In genomic region chr4:181967401-181967800, GRCh38 we compare ENCODE assay signal across 27 cellular contexts.
"Had no signal": no experiment of that assay in that cellular context is flagged by ENCODE, and none has a peak within 500 bp of the region (broad histone marks: within the 10 kb centered on the region; RNA-seq: fewer than 3 reads in every experiment).

No MANE protein-coding gene starts in this region.

- H3K4me3 ChIP-seq: colonic mucosa, esophagus muscularis mucosa, gastroesophageal sphincter, heart left ventricle, hepatocyte, pancreas, right lobe of liver, suprapubic skin, transverse colon, upper lobe of right lung, uterus had no signal

- DNase-seq: colonic mucosa; dermis blood vessel endothelial cell; effector memory CD4-positive, alpha-beta T cell; foreskin keratinocyte; heart left ventricle; kidney; mesendoderm; natural killer cell; occipital lobe; pancreas; retina; right lobe of liver; small intestine; stimulated activated CD4-positive, alpha-beta T cell treated with anti-CD3 and anti-CD28 coated beads, Interleukin-12 subunit alpha, Interleukin-12 subunit beta, amount 100 ng/mL, for 4 hours; stimulated activated CD4-positive, alpha-beta T cell treated with anti-CD3 and anti-CD28 coated beads, Interleukin-1b, Interleukin-23, amount 100 ng/mL, for 48 hours; stimulated activated CD4-positive, alpha-beta T cell treated with anti-CD3 and anti-CD28 coated beads, Interleukin-4, amount 100 ng/mL, for 1 hour; stimulated activated CD8-positive, alpha-beta memory T cell treated with anti-CD3 and anti-CD28 coated beads, Interleukin-4, amount 100 ng/mL, for 48 hours; stimulated activated naive CD4-positive, alpha-beta T cell; stimulated activated naive CD8-positive, alpha-beta T cell treated with anti-CD3 and anti-CD28 coated beads, Interleukin-15, amount 100 ng/mL, for 72 hours; transverse colon; upper lobe of right lung; uterus had no signal

- H3K4me2 ChIP-seq: hepatocyte had no signal

- FAIRE-seq: endothelial cell of umbilical vein, kidney, pancreas, small intestine had no signal

- H3K36me3 Mint-ChIP-seq: natural killer cell had no signal

- H2AFZ ChIP-seq: hepatocyte had no signal

- H3K27ac Mint-ChIP-seq: natural killer cell; stimulated activated naive CD8-positive, alpha-beta T cell treated with anti-CD3 and anti-CD28 coated beads, Interleukin-15, amount 100 ng/mL, for 72 hours had no signal

- H3K4me3 Mint-ChIP-seq: natural killer cell; stimulated activated naive CD8-positive, alpha-beta T cell treated with anti-CD3 and anti-CD28 coated beads, Interleukin-15, amount 100 ng/mL, for 72 hours had no signal

- H3K9me3 ChIP-seq: colonic mucosa, esophagus muscularis mucosa, gastroesophageal sphincter, heart left ventricle, pancreas, right lobe of liver, suprapubic skin, transverse colon, upper lobe of right lung, uterus had no signal

- H3K79me2 ChIP-seq: hepatocyte had no signal

- H3K27ac ChIP-seq: colonic mucosa, esophagus muscularis mucosa, gastroesophageal sphincter, heart left ventricle, hepatocyte, pancreas, right lobe of liver, suprapubic skin, transverse colon, upper lobe of right lung, uterus had no signal

- H3K4me1 ChIP-seq: colonic mucosa, esophagus muscularis mucosa, gastroesophageal sphincter, pancreas, right lobe of liver, suprapubic skin, transverse colon, uterus had no signal

- H3K36me3 ChIP-seq: colonic mucosa, esophagus muscularis mucosa, gastroesophageal sphincter, heart left ventricle, pancreas, right lobe of liver, suprapubic skin, transverse colon, upper lobe of right lung, uterus had no signal

- H3K27me3 ChIP-seq: colonic mucosa, esophagus muscularis mucosa, foreskin keratinocyte, gastroesophageal sphincter, heart left ventricle, hepatocyte, pancreas, right lobe of liver, suprapubic skin, transverse colon, upper lobe of right lung, uterus had no signal

- H3K27me3 Mint-ChIP-seq: stimulated activated naive CD8-positive, alpha-beta T cell treated with anti-CD3 and anti-CD28 coated beads, Interleukin-15, amount 100 ng/mL, for 72 hours had no signal
